Comparison of ENCODE assay signal across 20 cellular contexts in the genomic region with DNA sequence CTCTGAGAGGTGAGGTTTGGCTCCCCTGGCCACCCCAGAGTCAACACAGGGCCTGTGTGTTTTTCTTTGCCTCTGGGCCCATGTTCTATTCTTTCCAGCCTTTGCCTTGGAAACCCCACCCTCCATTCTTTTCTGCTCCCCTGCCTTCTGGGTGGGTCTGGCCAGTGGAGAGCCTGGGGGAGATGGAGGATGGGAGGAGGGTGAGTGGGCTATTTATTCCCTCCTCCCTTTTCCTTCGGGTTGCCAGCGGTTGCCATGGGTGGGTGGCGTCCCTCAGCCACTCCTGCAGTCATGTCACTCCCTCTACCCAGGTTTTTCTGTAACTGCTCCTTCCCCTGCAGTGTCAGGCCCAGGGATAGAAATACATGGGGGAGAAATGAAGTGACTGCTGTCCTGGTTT. TPM values are rescaled to one million over a fixed set of nuclear protein-coding genes. Genes with fewer than 3 reads are reported as not detected.
A peak's percentile ranks its signal among the peaks of the same experiment; 100 is the strongest.
DNase-seq lines count a peak whose midpoint lies in the region; ATAC-seq, FAIRE-seq and TF ChIP-seq lines count a peak whose summit lies in the region.
"Had no signal": no experiment of that assay in that cellular context is flagged by ENCODE, and none has a peak within 500 bp of the region (broad histone marks: within the 10 kb centered on the region; RNA-seq: fewer than 3 reads in every experiment).

No MANE protein-coding gene starts in this region.

- H3K9me3 ChIP-seq in BLaER1 (no peaks in the 10 kb centered on the region), K562 (replicated peaks; ENCODE audit: control insufficient read depth, insufficient read depth, low read depth, low read length) (no peaks in the 10 kb centered on the region), mucosa of stomach (ENCODE audit: control insufficient read depth, low read length) (no peaks in the 10 kb centered on the region), vagina (no peaks in the 10 kb centered on the region), gastroesophageal sphincter (no peaks in the 10 kb centered on the region)

- H3K27me3 ChIP-seq in BLaER1, result no peaks in the 10 kb centered on the region
- no peaks in the 10 kb centered on the region for H3K27me3 ChIP-seq in K562 (ENCODE audit: control insufficient read depth in 2 of 2, insufficient read depth in 2 of 2, low read length in 2 of 2)
- H3K27me3 ChIP-seq in mucosa of stomach (ENCODE audit: control insufficient read depth, insufficient read depth, low read length), result no peaks in the 10 kb centered on the region
- H3K27me3 ChIP-seq in vagina, result no peaks in the 10 kb centered on the region
- H3K27me3 ChIP-seq in gastroesophageal sphincter, result no peaks in the 10 kb centered on the region

- TF ChIP-seq POLR2A in K562 (conservative IDR thresholded peaks at IDR 0.05) (no peak), vagina (IDR thresholded peaks at IDR 0.05) (no peak), gastroesophageal sphincter (IDR thresholded peaks at IDR 0.05) (no peak)

- no peak for TF ChIP-seq RAD21 in K562 (CRISPR knock-in tag; conservative IDR thresholded peaks at IDR 0.05 in 1 of 2, IDR thresholded peaks at IDR 0.05 in 1 of 2)

- peaks cover 11 to 46% (median 27%) of the 10 kb centered on the region in 3 donors for H3K27me3 Mint-ChIP-seq in immature natural killer cell (ENCODE audit: low read depth in 3 of 3)

- 77% methylated on average over 3 of the region's 3 CpGs for whole genome bisulfite sequencing in K562 (ENCODE audit: insufficient coverage, low coverage, missing lambda C conversion rate)
- WGBS in gastroesophageal sphincter (ENCODE audit: low coverage in 1 of 2), 2 donors, result 93% methylated on average over 2 of the region's 3 CpGs; no CpG with 5 or more reads in 1 of the 2 donors

- intact Hi-C loops in K562 (cut with micrococcal nuclease), result no loop called here
- intact Hi-C loops in vagina (cut with DNase I), result no loop called here

- CTCF ChIA-PET in K562 (lab: Yijun Ruan, JAX; ENCODE audit: low intra/inter-chr PET ratio), result no interaction called here

- peak overlapping the region in 3 of 6 donors; percentile 19 to 75 (median 40) for H3K27ac Mint-ChIP-seq in immature natural killer cell

- DNase-seq in activated effector memory CD4-positive, alpha-beta T cell treated with anti-CD3 and anti-CD28 coated beads, Interleukin-2, amount 50 U/mL, for 16 hours, result peak; percentile 49
- no peak for DNase-seq in activated effector memory CD4-positive, alpha-beta T cell treated with Interleukin-2 at 50 U/mL for 16 hours
- DNase-seq in K562 (ENCODE audit: extremely low read depth in 1 of 4, low spot score in 3 of 4), result no peak
- DNase-seq in immature natural killer cell, result no peak
- DNase-seq in vagina (ENCODE audit: extremely low spot score in 2 of 2), result no peak
- DNase-seq: 8988T, GDM1, HCEC 1CT, NCI-H1417, NCI-H2029, NCI-H2171 treated with DMSO at 0.1 percent for 48 hours, NCI-H82, PC-3 had no signal

- peaks cover 11% of the 10 kb centered on the region for H3K9me1 ChIP-seq in K562 (ENCODE audit: control insufficient read depth, insufficient read depth, low read length)

- H3K9ac ChIP-seq in BLaER1 (no peak overlapping the region), K562 (ENCODE audit: insufficient read depth in 1 of 2, low read depth in 2 of 2, low read length in 2 of 2) (peak overlapping the region in 1 of 2 experiments; percentile 60; a peak in 1 of 4 replicates), mucosa of stomach (ENCODE audit: low read length) (peak overlapping the region; percentile 17)

- TF ChIP-seq CTCF in K562 (IDR thresholded peaks at IDR 0.05 in 2 of 3, conservative IDR thresholded peaks at IDR 0.05 in 1 of 3; ENCODE audit: insufficient read depth in 2 of 3, low read depth in 1 of 3, low read length in 3 of 3), result no peak
- TF ChIP-seq CTCF in vagina (IDR thresholded peaks at IDR 0.05), result no peak
- no peak for TF ChIP-seq CTCF in gastroesophageal sphincter (IDR thresholded peaks at IDR 0.05)

- H3K36me3 ChIP-seq in BLaER1 (peaks cover 79% of the 10 kb centered on the region), K562 (ENCODE audit: control insufficient read depth, insufficient read depth, low read length) (peaks cover 58% of the 10 kb centered on the region), mucosa of stomach (ENCODE audit: control insufficient read depth, insufficient read depth, low read length) (no peaks in the 10 kb centered on the region), vagina (peaks cover 0 to 4% of the 10 kb centered on the region in 2 donors), gastroesophageal sphincter (peaks cover 0 to 9% of the 10 kb centered on the region in 2 donors)

- peaks cover 100% of the 10 kb centered on the region for H4K20me1 ChIP-seq in BLaER1
- 0 out of 2 replicates have a peak, but pooled peaks cover 6% of the 10 kb centered on the region for H4K20me1 ChIP-seq in K562 (replicated peaks; ENCODE audit: control insufficient read depth, insufficient read depth, low read length)

- POLR2A ChIA-PET in K562 (lab: Yijun Ruan, JAX), result interaction anchor here (1.5 to 1.6 kb wide), 2 partner anchors 10 to 23 kb away, joined by 5 to 6 read pairs; no protein-coding TSS in a partner anchor

- in situ Hi-C loops in K562 (cut with MboI), result no loop called here

- peaks cover 9 to 22% (median 13%) of the 10 kb centered on the region in 3 donors for H3K36me3 Mint-ChIP-seq in immature natural killer cell

- H3K4me2 ChIP-seq in BLaER1 (peak overlapping the region; percentile 38), K562 (ENCODE audit: insufficient read depth, low read length) (no peak overlapping the region)

- H3K27ac ChIP-seq in BLaER1 (peak overlapping the region; percentile 40; the same call in 1 of the 2 replicates), K562 (ENCODE audit: extremely low read depth, low read depth, low read length) (peak overlapping the region; percentile 3; the same call in 1 of the 3 replicates), vagina (no peak overlapping the region), gastroesophageal sphincter (no peak overlapping the region)
- H3K27ac ChIP-seq: HL-60 had no signal

- FAIRE-seq in K562 (lab: Jason Lieb, UNC), result no peak
- FAIRE-seq: GM12891, GM18507, HTR-8/SVneo had no signal

- H3K4me3 ChIP-seq in BLaER1 (no peak overlapping the region), K562 (no peak overlapping the region), mucosa of stomach (ENCODE audit: low read length) (no peak overlapping the region), vagina (no peak overlapping the region), gastroesophageal sphincter (no peak overlapping the region)

- H2AFZ ChIP-seq in K562 (ENCODE audit: low read depth, low read length), result no peak overlapping the region

- peaks cover 93% of the 10 kb centered on the region for H3K4me1 ChIP-seq in BLaER1
- peaks cover 27 to 39% of the 10 kb centered on the region in 2 experiments for H3K4me1 ChIP-seq in K562 (replicated peaks in 1 of 2; ENCODE audit: control insufficient read depth in 2 of 2, insufficient read depth in 2 of 2, low read length in 2 of 2)
- H3K4me1 ChIP-seq in mucosa of stomach (ENCODE audit: control insufficient read depth, insufficient read depth, low read length), result peaks cover 80% of the 10 kb centered on the region
- H3K4me1 ChIP-seq in vagina, result peaks cover 79% of the 10 kb centered on the region
- H3K4me1 ChIP-seq in gastroesophageal sphincter, result peaks cover 0 to 46% (median 3%) of the 10 kb centered on the region in 3 donors

- no TSS peak for BruUV-seq in K562 (replicated peaks; lab: Mats Ljungman, UMichigan)

- no peak overlapping the region for H3K4me3 Mint-ChIP-seq in immature natural killer cell

- H3K9me3 Mint-ChIP-seq in immature natural killer cell, result no peaks in the 10 kb centered on the region

- TF ChIP-seq EP300 in K562 (IDR thresholded peaks at IDR 0.05; ENCODE audit: low read length), result no peak
- TF ChIP-seq EP300 in gastroesophageal sphincter (IDR thresholded peaks at IDR 0.05), result no peak

- ATAC-seq in K562 (no peak), gastroesophageal sphincter (no peak)
- ATAC-seq: PC-3 had no signal

- peaks cover 99% of the 10 kb centered on the region for H3K79me2 ChIP-seq in K562 (ENCODE audit: control insufficient read depth, insufficient read depth, low read length)

- H3K4me1 Mint-ChIP-seq in immature natural killer cell, result peaks cover 81 to 86% of the 10 kb centered on the region in 2 donors

TF ChIP-seq in K562, 482 proteins besides CTCF, POLR2A, EP300 and RAD21:
- no peak for TF ChIP-seq ZNF282 (CRISPR knock-in tag; IDR thresholded peaks at IDR 0.05)
- TF ChIP-seq MECOM (CRISPR knock-in tag; IDR thresholded peaks at IDR 0.05), result no peak

RNA-seq across cellular contexts. Expression of gene CMIP, which starts 15.5 kb away (rescaled TPM):
- total RNA-seq in K562 (2011; cell fraction: chromatin; rRNA removed; ENCODE audit: low replicate concordance), result 107 and 183 TPM in 2 replicates
- total RNA-seq in K562 (2011; cell fraction: nucleolus; rRNA removed), result 75.7 and 79.0 TPM in 2 replicates
- 101 and 152 TPM in 2 replicates for total RNA-seq in K562 (2011; cell fraction: nucleoplasm; rRNA removed)
- 16.1 and 19.1 TPM in 2 replicates for total RNA-seq in K562 (2014; rRNA removed)
- total RNA-seq in K562 (2014; rRNA removed; fragmentation: Illumina TruSeq; extraction: Trizol), result 10.3 and 10.8 TPM in 2 replicates
- total RNA-seq in K562 (2015; rRNA removed; fragmentation: Illumina TruSeq; extraction: Trizol), result 9.7 and 11.5 TPM in 2 replicates
- 66.4 and 82.5 TPM in 2 replicates for total RNA-seq in K562 (2021)
- 8.1 and 19.2 TPM in 2 replicates for polyA plus RNA-seq in K562 (2011; rRNA removed)
- polyA plus RNA-seq in K562 (2011; cell fraction: cytosol; rRNA removed), result 17.6 and 21.0 TPM in 2 replicates
- polyA plus RNA-seq in K562 (2011; cell fraction: nucleus; rRNA removed), result 46.1 and 50.8 TPM in 2 replicates
- polyA plus RNA-seq in K562 (2012), result 51.9 and 88.9 TPM in 2 replicates
- 39.4 and 41.6 TPM in 2 replicates for polyA plus RNA-seq in K562 (2014; fragmentation: Illumina TruSeq; extraction: Trizol)
- polyA plus RNA-seq in K562 (2014; fragmentation: Nextera tagmentation; extraction: Ambion mirVana), result 1 to 10 TPM in 1 of 2 experiments, under 1 TPM in 1; 0.94 to 1.9 TPM
- polyA plus RNA-seq in K562 (2014; rRNA removed), result 15.6 and 21.0 TPM in 2 replicates
- polyA minus RNA-seq in K562 (2011; rRNA and poly(A)+ RNA removed), result 20.3 and 24.1 TPM in 2 replicates
- polyA minus RNA-seq in K562 (2011; cell fraction: cytosol; rRNA and poly(A)+ RNA removed), result 45.6 and 90.6 TPM in 2 replicates
- 26.0 and 43.0 TPM in 2 replicates for polyA minus RNA-seq in K562 (2011; cell fraction: nucleus; rRNA and poly(A)+ RNA removed)
- polyA plus RNA-seq in immature natural killer cell, result 1 to 10 TPM in 1 of 3 donors, under 1 TPM in 1, not detected in 1; 0.53 to 1.7 TPM
- total RNA-seq in vagina, result 66.3 TPM
- 10 to 100 TPM; 13.4 to 24.0 (median 19.2) TPM for total RNA-seq in gastroesophageal sphincter

Comparison
In these comparisons a context has a peak if more than half of its experiments do, and no peak if none do; other contexts are left out.
1. H3K27ac ChIP-seq: peak in BLaER1 (single experiment) and K562 (single experiment); none in vagina (single experiment) and gastroesophageal sphincter (0 of 4).